ENCODE assay signal across 10 cellular contexts in genomic region chr9:15403155-15403554, GRCh38. TPM values are rescaled to one million over a fixed set of nuclear protein-coding genes. Genes with fewer than 3 reads are reported as not detected.
A peak's percentile ranks its signal among the peaks of the same experiment; 100 is the strongest.
DNase-seq lines count a peak whose midpoint lies in the region; ATAC-seq, FAIRE-seq and TF ChIP-seq lines count a peak whose summit lies in the region.
"Had no signal": no experiment of that assay in that cellular context is flagged by ENCODE, and none has a peak within 500 bp of the region (broad histone marks: within the 10 kb centered on the region; RNA-seq: fewer than 3 reads in every experiment).

No MANE protein-coding gene starts in this region.

- H3K14ac ChIP-seq in H1 (ENCODE audit: insufficient read length), result no peak overlapping the region

- TF ChIP-seq EP300 in H1 (IDR thresholded peaks at IDR 0.05; ENCODE audit: borderline replicate concordance in 1 of 2, low read depth in 2 of 2, low read length in 2 of 2), result no peak
- no peak for TF ChIP-seq EP300 in transverse colon (IDR thresholded peaks at IDR 0.05; ENCODE audit: low read depth)
- TF ChIP-seq EP300 in ovary (IDR thresholded peaks at IDR 0.05), result no peak

- H2BK20ac ChIP-seq in H1 (ENCODE audit: low read length), result no peak overlapping the region

- no peak overlapping the region for H4K91ac ChIP-seq in H1 (replicated peaks; ENCODE audit: insufficient read length, low read length)

- POLR2A ChIA-PET in H1 (lab: Charles Lee; ENCODE audit: partially characterized antibody), result interaction anchor here (0.7 kb wide), 1 partner anchor 253 kb away, joined by 3 read pairs; no protein-coding TSS in a partner anchor

- no peak overlapping the region for H2AK5ac ChIP-seq in H1 (ENCODE audit: low read depth, low read length)

- TF ChIP-seq RAD21 in H1 (IDR thresholded peaks at IDR 0.05 in 1 of 2, conservative IDR thresholded peaks at IDR 0.05 in 1 of 2; ENCODE audit: low read depth in 2 of 2, low read length in 2 of 2), result peak; percentile 28 to 59; a peak in 3 of 4 replicates

- H3K9ac ChIP-seq in H1 (replicated peaks in 1 of 4; ENCODE audit: extremely low read depth in 1 of 4, low read depth in 3 of 4, low read length in 3 of 4), result no peak overlapping the region

- H3K9me3 ChIP-seq in H1 (ENCODE audit: insufficient read depth in 2 of 2, low read depth in 1 of 2, low read length in 1 of 2) (peaks cover 2 to 9% of the 10 kb centered on the region in 2 experiments; a peak in 3 of 4 replicates), transverse colon (no peaks in the 10 kb centered on the region), vagina (no peaks in the 10 kb centered on the region), ovary (no peaks in the 10 kb centered on the region)

- H4K20me1 ChIP-seq in H1 (replicated peaks in 1 of 2; ENCODE audit: control insufficient read depth in 1 of 2, insufficient read depth in 2 of 2, low read length in 2 of 2), result no peaks in the 10 kb centered on the region

- CTCF ChIA-PET in H1 (lab: Charles Lee; ENCODE audit: partially characterized antibody), result interaction anchor here (0.7 to 1.4 kb wide), 15 partner anchors 13 to 224 kb away, joined by 3 to 12 read pairs (median 3); no protein-coding TSS in a partner anchor

- H3K27me3 ChIP-seq in H1 (replicated peaks in 1 of 4; ENCODE audit: control insufficient read depth in 3 of 4, extremely low read depth in 1 of 4, insufficient read depth in 3 of 4, low read length in 3 of 4), result no peaks in the 10 kb centered on the region
- no peaks in the 10 kb centered on the region for H3K27me3 ChIP-seq in transverse colon
- no peaks in the 10 kb centered on the region for H3K27me3 ChIP-seq in vagina
- H3K27me3 ChIP-seq in ovary, result no peaks in the 10 kb centered on the region

- peak overlapping the region; percentile 93 for H2AFZ ChIP-seq in H1 (ENCODE audit: low read length)

- no peak overlapping the region for H3K27ac ChIP-seq in H1 (ENCODE audit: low read depth, low read length)
- H3K27ac ChIP-seq in transverse colon, result no peak overlapping the region
- H3K27ac ChIP-seq in vagina, result no peak overlapping the region
- no peak overlapping the region for H3K27ac ChIP-seq in ovary
- H3K27ac ChIP-seq: HL-60 had no signal

- H3K18ac ChIP-seq in H1 (ENCODE audit: extremely low read depth, low read length), result no peak overlapping the region

- FAIRE-seq in H1 (lab: Jason Lieb, UNC), result peak; percentile 98
- FAIRE-seq: TTC549 had no signal

- peak; percentile 57 for ATAC-seq in activated naive CD8-positive, alpha-beta T cell treated with anti-CD3 and anti-CD28 coated beads, Interleukin-2, amount 50 U/mL, for 24 hours

- no peak overlapping the region for H2BK5ac ChIP-seq in H1 (ENCODE audit: low read depth, low read length)

- no peak overlapping the region for H3K4me3 Mint-ChIP-seq in activated naive CD8-positive, alpha-beta T cell treated with anti-CD3 and anti-CD28 coated beads, Interleukin-2, amount 50 U/mL, for 24 hours
- no peak overlapping the region for H3K4me3 Mint-ChIP-seq in activated naive CD8-positive, alpha-beta T cell treated with anti-CD3 and anti-CD28 coated beads for 36 hours

- H3K36me3 ChIP-seq in H1 (ENCODE audit: control insufficient read depth in 2 of 4, insufficient read depth in 4 of 4, low read length in 3 of 4) (no peaks in the 10 kb centered on the region), transverse colon (no peaks in the 10 kb centered on the region), vagina (no peaks in the 10 kb centered on the region), ovary (no peaks in the 10 kb centered on the region)

- H3K27ac Mint-ChIP-seq in activated naive CD8-positive, alpha-beta T cell treated with anti-CD3 and anti-CD28 coated beads, Interleukin-2, amount 50 U/mL, for 24 hours, result no peak overlapping the region
- H3K27ac Mint-ChIP-seq in activated naive CD8-positive, alpha-beta T cell treated with anti-CD3 and anti-CD28 coated beads for 36 hours, result no peak overlapping the region

- no peak overlapping the region for H3K56ac ChIP-seq in H1 (replicated peaks; ENCODE audit: insufficient read length, low read depth, low read length)

- H3K4me1 Mint-ChIP-seq in activated naive CD8-positive, alpha-beta T cell treated with anti-CD3 and anti-CD28 coated beads, Interleukin-2, amount 50 U/mL, for 24 hours, result no peaks in the 10 kb centered on the region
- H3K4me1 Mint-ChIP-seq in activated naive CD8-positive, alpha-beta T cell treated with anti-CD3 and anti-CD28 coated beads for 36 hours, result no peaks in the 10 kb centered on the region

- TF ChIP-seq CTCF in H1 (IDR thresholded peaks at IDR 0.05; ENCODE audit: control extremely low read depth in 1 of 3, insufficient read depth in 1 of 3, low read depth in 1 of 3, low read length in 3 of 3), result peak; percentile 45 to 84 (median 63)
- TF ChIP-seq CTCF in transverse colon (IDR thresholded peaks at IDR 0.05), result peak in 4 of 5 experiments; percentile 15 to 27 (median 21)
- TF ChIP-seq CTCF in vagina (IDR thresholded peaks at IDR 0.05), result no peak
- TF ChIP-seq CTCF in ovary (IDR thresholded peaks at IDR 0.05), result no peak

- DNase-seq in activated naive CD8-positive, alpha-beta T cell treated with anti-CD3 and anti-CD28 coated beads, Interleukin-2, amount 50 U/mL, for 24 hours, result no peak
- no peak for DNase-seq in activated naive CD8-positive, alpha-beta T cell treated with anti-CD3 and anti-CD28 coated beads for 36 hours
- DNase-seq in NAMALWA (ENCODE audit: low spot score) (peak; percentile 72), H1 (ENCODE audit: low read depth in 1 of 2, low spot score in 2 of 2) (no peak), transverse colon (no peak), vagina (ENCODE audit: extremely low spot score in 2 of 2) (no peak), ovary (no peak)
- DNase-seq in stimulated activated naive CD4-positive, alpha-beta T cell treated with Interleukin-2 at 50 U/mL for 16 hours (lab: John Stamatoyannopoulos, UW), result no peak

- H3K79me1 ChIP-seq in H1 (ENCODE audit: low read depth, low read length), result no peaks in the 10 kb centered on the region

- no peak overlapping the region for H3K4me3 ChIP-seq in H1 (ENCODE audit: extremely low read depth in 1 of 4, insufficient read depth in 2 of 4, low read depth in 3 of 4, low read length in 4 of 4)
- H3K4me3 ChIP-seq in transverse colon, result no peak overlapping the region
- H3K4me3 ChIP-seq in vagina, result no peak overlapping the region
- H3K4me3 ChIP-seq in ovary, result no peak overlapping the region

- 55% methylated on average over 4 of the region's 4 CpGs; no CpG with 5 or more reads in 1 of the 2 experiments for WGBS in H1 (ENCODE audit: extremely low coverage in 1 of 2, insufficient coverage in 1 of 2, insufficient read length in 1 of 2, insufficient replicate concordance in 2 of 2, low coverage in 1 of 2, low lambda C conversion rate in 2 of 2, missing lambda C conversion rate in 1 of 2), 2 experiments
- 78 to 84% methylated on average over 2 to 4 of the region's 4 CpGs for WGBS in transverse colon (ENCODE audit: low coverage in 1 of 2), 2 donors
- WGBS in ovary, 3 donors, result 81 to 83% (median 82%) methylated on average over 4 of the region's 4 CpGs

- no peaks in the 10 kb centered on the region for H3K27me3 Mint-ChIP-seq in activated naive CD8-positive, alpha-beta T cell treated with anti-CD3 and anti-CD28 coated beads, Interleukin-2, amount 50 U/mL, for 24 hours
- no peaks in the 10 kb centered on the region for H3K27me3 Mint-ChIP-seq in activated naive CD8-positive, alpha-beta T cell treated with anti-CD3 and anti-CD28 coated beads for 36 hours

- H3K9me3 Mint-ChIP-seq in activated naive CD8-positive, alpha-beta T cell treated with anti-CD3 and anti-CD28 coated beads, Interleukin-2, amount 50 U/mL, for 24 hours, result peaks cover 9% of the 10 kb centered on the region
- H3K9me3 Mint-ChIP-seq in activated naive CD8-positive, alpha-beta T cell treated with anti-CD3 and anti-CD28 coated beads for 36 hours, result peaks cover 9% of the 10 kb centered on the region

- H3K79me2 ChIP-seq in H1 (ENCODE audit: control insufficient read depth in 1 of 2, insufficient read depth in 2 of 2, low read length in 2 of 2), result no peaks in the 10 kb centered on the region

- no peak overlapping the region for H4K5ac ChIP-seq in H1 (ENCODE audit: insufficient read length, low read depth, low read length)

- H2BK12ac ChIP-seq in H1 (ENCODE audit: low read depth, low read length), result no peak overlapping the region

- intact Hi-C loops in transverse colon (cut with DNase I; ENCODE audit: low total_unique reads) (no loop called here), vagina (cut with DNase I) (no loop called here), ovary (cut with DNase I) (no loop called here)

- no peak overlapping the region for H4K8ac ChIP-seq in H1 (ENCODE audit: extremely low read depth, insufficient read depth, low read length)

- no peak overlapping the region for H2BK15ac ChIP-seq in H1 (ENCODE audit: low read length)

- H3K4me1 ChIP-seq in H1 (replicated peaks in 1 of 4; ENCODE audit: control insufficient read depth in 3 of 4, insufficient read depth in 4 of 4, low read length in 3 of 4) (peaks cover 0 to 3% (median 0%) of the 10 kb centered on the region in 4 experiments; a peak in 1 of 7 replicates), transverse colon (peaks cover 0 to 9% (median 4%) of the 10 kb centered on the region in 4 donors), vagina (no peaks in the 10 kb centered on the region), ovary (ENCODE audit: insufficient read depth) (no peaks in the 10 kb centered on the region)

- H2BK120ac ChIP-seq in H1 (replicated peaks; ENCODE audit: low read depth, low read length), result no peak overlapping the region

- H3K23me2 ChIP-seq in H1 (ENCODE audit: low read depth, low read length), result no peaks in the 10 kb centered on the region; the same call in 1 of the 2 replicates

- H3K4me2 ChIP-seq in H1 (ENCODE audit: insufficient read depth in 1 of 2, low read depth in 2 of 2, low read length in 2 of 2), result no peak overlapping the region

- no peak for TF ChIP-seq POLR2A in H1 (IDR thresholded peaks at IDR 0.05; ENCODE audit: control extremely low read depth in 1 of 2, low read depth in 2 of 2, low read length in 2 of 2)
- TF ChIP-seq POLR2A in transverse colon (IDR thresholded peaks at IDR 0.05), result no peak
- no peak for TF ChIP-seq POLR2A in vagina (IDR thresholded peaks at IDR 0.05)
- no peak for TF ChIP-seq POLR2A in ovary (IDR thresholded peaks at IDR 0.05)

- in situ Hi-C loops in transverse colon (cut with MboI; ENCODE audit: low pct_ligation_motif_present in 1 of 4, low pct_unique_long_range_greater_than_20kb in 1 of 4, low sequenced_read_pairs in 3 of 4), result loop anchor here in 3 of 4 donors (25.0 kb wide), 3 partner anchors 91 to 191 kb away; partner anchors contain the start of gene TTC39B (in 1 of the 3)

- no peaks in the 10 kb centered on the region for H3K36me3 Mint-ChIP-seq in activated naive CD8-positive, alpha-beta T cell treated with anti-CD3 and anti-CD28 coated beads, Interleukin-2, amount 50 U/mL, for 24 hours (ENCODE audit: low read depth)
- no peaks in the 10 kb centered on the region for H3K36me3 Mint-ChIP-seq in activated naive CD8-positive, alpha-beta T cell treated with anti-CD3 and anti-CD28 coated beads for 36 hours

- H3K23ac ChIP-seq in H1 (ENCODE audit: insufficient read length), result no peak overlapping the region

- no peak overlapping the region for H3K4ac ChIP-seq in H1 (replicated peaks; ENCODE audit: insufficient read length, low read depth, low read length)

RNA-seq across cellular contexts. Expression of gene SNAPC3, which starts 19.5 kb away (rescaled TPM):
- total RNA-seq in activated naive CD8-positive, alpha-beta T cell treated with anti-CD3 and anti-CD28 coated beads for 36 hours, result 10 to 100 TPM; 20.4 to 22.8 TPM
- 25.3 and 25.8 TPM in 2 replicates for total RNA-seq in H1 (2021; fragmentation: NEBNext Ultra II Directional; extraction: Animal tissue kit (Norgen Biotek cat#: 25700))
- 11.9 and 13.0 TPM in 2 replicates for polyA plus RNA-seq in H1 (2011; rRNA removed)
- 19.6 TPM for polyA plus RNA-seq in H1 (2011; cell fraction: cytosol; rRNA removed)
- 12.3 TPM for polyA plus RNA-seq in H1 (2011; cell fraction: nucleus; rRNA removed)
- 9.8 to 18.7 TPM (median 14.2 TPM) in 4 replicates for polyA plus RNA-seq in H1 (2012, experiment 1 of 2)
- 4.5 TPM for polyA plus RNA-seq in H1 (2012, experiment 2 of 2)
- 18.4 TPM for polyA plus RNA-seq in H1 (2013, experiment 1 of 2)
- 17.7 TPM for polyA plus RNA-seq in H1 (2013, experiment 2 of 2)
- polyA minus RNA-seq in H1 (2011; rRNA and poly(A)+ RNA removed), result 19.7 and 24.4 TPM in 2 replicates
- polyA minus RNA-seq in H1 (2011; cell fraction: cytosol; rRNA and poly(A)+ RNA removed), result 18.4 TPM
- polyA minus RNA-seq in H1 (2011; cell fraction: nucleus; rRNA and poly(A)+ RNA removed), result 32.7 TPM
- total RNA-seq in transverse colon, result 10 to 100 TPM; 44.9 to 70.7 (median 52.5) TPM
- 22.6 TPM for total RNA-seq in vagina
- 10 to 100 TPM; 18.8 to 32.3 (median 26.2) TPM for total RNA-seq in ovary
- polyA plus RNA-seq in ovary, result 10 to 100 TPM; 15.8 to 30.3 TPM

Comparison
In these comparisons a context has a peak if more than half of its experiments do, and no peak if none do; other contexts are left out.
1. CTCF ChIP-seq: peak in H1 (3 of 3) and transverse colon (4 of 5); none in vagina (0 of 3) and ovary (0 of 3).